8 cellular contexts compared by ENCODE assay signal in genomic region chr3:40310690-40311089, GRCh38. TPM values are rescaled to one million over a fixed set of nuclear protein-coding genes. Genes with fewer than 3 reads are reported as not detected.
DNase-seq lines count a peak whose midpoint lies in the region; ATAC-seq lines count a peak whose summit lies in the region.

No MANE protein-coding gene starts in this region.

- H3K36me3 ChIP-seq in GM23248 (ENCODE audit: low read depth), result peaks cover 30% of the 10 kb centered on the region
- H3K36me3 ChIP-seq in SK-N-MC (ENCODE audit: insufficient read depth, low read length), result peaks cover 17% of the 10 kb centered on the region

- H3K4me3 ChIP-seq in GM23248 (peak overlapping the region; percentile 91), SK-N-MC (peak overlapping the region; percentile 82)

- peak overlapping the region; percentile 75 for H2AFZ ChIP-seq in GM23248

- no peaks in the 10 kb centered on the region for H4K20me1 ChIP-seq in GM23248 (ENCODE audit: insufficient read depth)

- H3K79me2 ChIP-seq in GM23248 (ENCODE audit: insufficient read depth), result peaks cover 23% of the 10 kb centered on the region

- H3K4me1 ChIP-seq in GM23248 (ENCODE audit: insufficient read depth), result peaks cover 20% of the 10 kb centered on the region

- H3K9me2 ChIP-seq in GM23248 (ENCODE audit: insufficient read depth), result no peaks in the 10 kb centered on the region

- H3K4me2 ChIP-seq in GM23248 (ENCODE audit: unreplicated experiment), result peak overlapping the region; percentile 87

- H3K9me3 ChIP-seq in GM23248 (ENCODE audit: low read depth) (no peaks in the 10 kb centered on the region), SK-N-MC (ENCODE audit: low read depth, low read length) (no peaks in the 10 kb centered on the region)

- in situ Hi-C loops in GM23248 (cut with MboI), result no loop called here

- DNase-seq in GM23248 (peak; percentile 62), SK-N-MC (ENCODE audit: low read depth, low spot score) (no peak), fibroblast of gingiva (ENCODE audit: low read depth) (peak; percentile 36), pons (ENCODE audit: low spot score) (peak; percentile 48), NAMALWA (ENCODE audit: low spot score) (no peak)
- no peak for DNase-seq in activated CD4-positive, alpha-beta T cell treated with anti-CD3 and anti-CD28 coated beads for 48 hours

- no peaks in the 10 kb centered on the region for H3K27me3 ChIP-seq in GM23248 (replicated peaks; ENCODE audit: insufficient read depth)

- H3F3A ChIP-seq in GM23248 (ENCODE audit: insufficient read depth), result peaks cover 37% of the 10 kb centered on the region

- WGBS in GM23248 (ENCODE audit: low coverage in 1 of 2, low lambda C conversion rate in 2 of 2, missing lambda C conversion rate in 2 of 2), 2 experiments, result 1% methylated on average over 6 of the region's 6 CpGs

- H3K9ac ChIP-seq in GM23248 (peak overlapping the region; percentile 94), SK-N-MC (ENCODE audit: insufficient read length) (peak overlapping the region; percentile 88)

- H3K27ac ChIP-seq in GM23248, result peak overlapping the region; percentile 83
- H3K27ac ChIP-seq in SK-N-MC, result no peak overlapping the region

- ATAC-seq in HG02610 (IDR thresholded peaks at IDR 0.05; ENCODE audit: unreplicated experiment) (no peak), GM19324 (IDR thresholded peaks at IDR 0.05; ENCODE audit: low FRiP score, unreplicated experiment) (no peak)

RNA-seq across cellular contexts. Expression of gene EIF1B, which starts 1.2 kb away (rescaled TPM):
- total RNA-seq in GM23248 (2014; rRNA removed; shearing (Covaris generic)), result 20.2 and 25.5 TPM in 2 replicates
- 81.6 and 87.4 TPM in 2 replicates for polyA plus RNA-seq in GM23248 (2016; fragmentation: Nextera tagmentation; extraction: Ambion mirVana)

Comparison
In these comparisons a context has a peak if more than half of its experiments do, and no peak if none do; other contexts are left out.
1. DNase-seq: peak in GM23248 (single experiment), fibroblast of gingiva (single experiment) and pons (single experiment); none in SK-N-MC (single experiment), NAMALWA (single experiment) and activated CD4-positive, alpha-beta T cell treated with anti-CD3 and anti-CD28 coated beads for 48 hours (single experiment).